ENCODE assay signal across 9 cellular contexts in genomic region chr12:64781374-64782029, GRCh38. TPM values are rescaled to one million over a fixed set of nuclear protein-coding genes. Genes with fewer than 3 reads are reported as not detected.
DNase-seq lines count a peak whose midpoint lies in the region; ATAC-seq and TF ChIP-seq lines count a peak whose summit lies in the region.
"Had no signal": no experiment of that assay in that cellular context is flagged by ENCODE, and none has a peak within 500 bp of the region (broad histone marks: within the 10 kb centered on the region; RNA-seq: fewer than 3 reads in every experiment).

No MANE protein-coding gene starts in this region.

- in situ Hi-C loops in GM13976 (cut with MboI; ENCODE audit: low sequenced_read_pairs, unreplicated experiment) = no loop called here

- peak overlapping the region in 6 of 8 donors; percentile 48 to 70 (median 56) for H3K27ac ChIP-seq in spleen
- H3K27ac ChIP-seq: SJSA1 had no signal

- H3K9me3 Mint-ChIP-seq in activated CD4-positive, alpha-beta memory T cell treated with anti-CD3 and anti-CD28 coated beads, Interleukin-2, amount 10 ng/mL, durations not matched to agents 7 days and 5 days = no peaks in the 10 kb centered on the region

- H3K4me3 ChIP-seq in spleen = peak overlapping the region; percentile 36 to 86 (median 64)

- H3K27me3 ChIP-seq in spleen (replicated peaks in 1 of 7) = peaks cover 0 to 84% (median 20%) of the 10 kb centered on the region in 7 donors

- CTCF ChIA-PET in activated CD4-positive, alpha-beta memory T cell treated with anti-CD3 and anti-CD28 coated beads, Interleukin-2, amount 10 ng/mL, durations not matched to agents 7 days and 5 days (lab: Charles Lee) = interaction anchor here (1.7 to 2.0 kb wide), 3 partner anchors 14 to 20 kb away, joined by 4 to 12 read pairs (median 10); no protein-coding TSS in a partner anchor

- H3K36me3 Mint-ChIP-seq in activated CD4-positive, alpha-beta memory T cell treated with anti-CD3 and anti-CD28 coated beads, Interleukin-2, amount 10 ng/mL, durations not matched to agents 7 days and 5 days (ENCODE audit: low read depth) = no peaks in the 10 kb centered on the region

- intact Hi-C loops in spleen (cut with DNase I; ENCODE audit: low total_unique reads) = no loop called here

- ATAC-seq in HG03342 (IDR thresholded peaks at IDR 0.05; ENCODE audit: unreplicated experiment) (peak; percentile 10), HG03521 (IDR thresholded peaks at IDR 0.05; ENCODE audit: unreplicated experiment) (no peak)

- peaks cover 17% of the 10 kb centered on the region for H3K4me1 Mint-ChIP-seq in activated CD4-positive, alpha-beta memory T cell treated with anti-CD3 and anti-CD28 coated beads, Interleukin-2, amount 10 ng/mL, durations not matched to agents 7 days and 5 days

- peaks cover 0 to 15% (median 4%) of the 10 kb centered on the region in 8 donors for H3K9me3 ChIP-seq in spleen

- 4 to 11% (median 7%) methylated on average over 26 of the region's 26 CpGs for whole genome bisulfite sequencing in spleen, 5 donors

- H3K4me3 Mint-ChIP-seq in activated CD4-positive, alpha-beta memory T cell treated with anti-CD3 and anti-CD28 coated beads, Interleukin-2, amount 10 ng/mL, durations not matched to agents 7 days and 5 days = peak overlapping the region; percentile 65

- POLR2A ChIA-PET in activated CD4-positive, alpha-beta memory T cell treated with anti-CD3 and anti-CD28 coated beads, Interleukin-2, amount 10 ng/mL, durations not matched to agents 7 days and 5 days (lab: Charles Lee) = interaction anchor here (0.6 to 0.8 kb wide), 2 partner anchors 109 to 272 kb away, joined by 3 to 4 read pairs; no protein-coding TSS in a partner anchor

- TF ChIP-seq CTCF in GM13976 (IDR thresholded peaks at IDR 0.05; ENCODE audit: borderline replicate concordance, control extremely low read depth, extremely low read depth, insufficient read depth, missing control alignments) = no peak
- no peak for TF ChIP-seq CTCF in spleen (IDR thresholded peaks at IDR 0.05 in 8 of 11, conservative IDR thresholded peaks at IDR 0.05 in 3 of 11)

- H3K27me3 Mint-ChIP-seq in activated CD4-positive, alpha-beta memory T cell treated with anti-CD3 and anti-CD28 coated beads, Interleukin-2, amount 10 ng/mL, durations not matched to agents 7 days and 5 days = peaks cover 69% of the 10 kb centered on the region

- no peaks in the 10 kb centered on the region for H3K36me3 ChIP-seq in spleen
- H3K36me3 ChIP-seq: SJSA1 had no signal

- peaks cover 6 to 37% (median 28%) of the 10 kb centered on the region in 6 donors for H3K4me1 ChIP-seq in spleen

- no peak for TF ChIP-seq POLR2A in spleen (IDR thresholded peaks at IDR 0.05)

- DNase-seq in GM13976 (ENCODE audit: low spot score) (peak; percentile 25), iPS-NIHi11 (ENCODE audit: low spot score) (peak; percentile 48), spleen (peak; percentile 77), activated gamma-delta T cell treated with Interleukin-2 at 50 U/mL for 16 hours (no peak)
- DNase-seq in activated CD4-positive, alpha-beta memory T cell treated with anti-CD3 and anti-CD28 coated beads, Interleukin-2, amount 10 ng/mL, durations not matched to agents 7 days and 5 days = no peak
- no peak for DNase-seq in effector CD4-positive, alpha-beta T cell

- no peak overlapping the region for H3K27ac Mint-ChIP-seq in activated CD4-positive, alpha-beta memory T cell treated with anti-CD3 and anti-CD28 coated beads, Interleukin-2, amount 10 ng/mL, durations not matched to agents 7 days and 5 days

RNA-seq across cellular contexts. Expression of gene GNS, which starts 22.3 kb away (rescaled TPM):
- 10 to 100 TPM; 39.0 to 40.1 TPM for total RNA-seq in activated CD4-positive, alpha-beta memory T cell treated with anti-CD3 and anti-CD28 coated beads, Interleukin-2, amount 10 ng/mL, durations not matched to agents 7 days and 5 days
- total RNA-seq in spleen = 100 to 1,000 TPM in 6 of 7 donors, 10 to 100 TPM in 1; 99.4 to 154 (median 130) TPM
- polyA plus RNA-seq in spleen = 10 to 100 TPM in 2 of 3 donors, 1 to 10 TPM in 1; 8.3 to 17.1 (median 13.8) TPM

RNA-seq across cellular contexts. Expression of gene TBC1D30, which starts 42.9 kb away (rescaled TPM):
- total RNA-seq in activated CD4-positive, alpha-beta memory T cell treated with anti-CD3 and anti-CD28 coated beads, Interleukin-2, amount 10 ng/mL, durations not matched to agents 7 days and 5 days = under 1 TPM in 1 of 2 experiments, not detected in 1; 0.13 TPM
- total RNA-seq in spleen = 10 to 100 TPM in 1 of 7 donors, 1 to 10 TPM in 6; 6.8 to 15.7 (median 8.5) TPM
- 1 to 10 TPM; 1.3 to 1.6 (median 1.5) TPM for polyA plus RNA-seq in spleen
- total RNA-seq: SJSA1 had no signal

Comparison
In these comparisons a context has a peak if more than half of its experiments do, and no peak if none do; other contexts are left out.
1. DNase-seq: peak in GM13976 (single experiment), iPS-NIHi11 (single experiment) and spleen (single experiment); none in activated CD4-positive, alpha-beta memory T cell treated with anti-CD3 and anti-CD28 coated beads, Interleukin-2, amount 10 ng/mL, durations not matched to agents 7 days and 5 days (single experiment), activated gamma-delta T cell treated with Interleukin-2 at 50 U/mL for 16 hours (single experiment) and effector CD4-positive, alpha-beta T cell (single experiment).
2. RNA of gene TBC1D30, which starts 42.9 kb away (total RNA-seq): 6.8 to 15.7 TPM in spleen; 0.13 TPM in activated CD4-positive, alpha-beta memory T cell treated with anti-CD3 and anti-CD28 coated beads, Interleukin-2, amount 10 ng/mL, durations not matched to agents 7 days and 5 days; every median in the first group is over 4 times any median in the second.